8 cellular contexts compared by ENCODE assay signal in the genomic region with DNA sequence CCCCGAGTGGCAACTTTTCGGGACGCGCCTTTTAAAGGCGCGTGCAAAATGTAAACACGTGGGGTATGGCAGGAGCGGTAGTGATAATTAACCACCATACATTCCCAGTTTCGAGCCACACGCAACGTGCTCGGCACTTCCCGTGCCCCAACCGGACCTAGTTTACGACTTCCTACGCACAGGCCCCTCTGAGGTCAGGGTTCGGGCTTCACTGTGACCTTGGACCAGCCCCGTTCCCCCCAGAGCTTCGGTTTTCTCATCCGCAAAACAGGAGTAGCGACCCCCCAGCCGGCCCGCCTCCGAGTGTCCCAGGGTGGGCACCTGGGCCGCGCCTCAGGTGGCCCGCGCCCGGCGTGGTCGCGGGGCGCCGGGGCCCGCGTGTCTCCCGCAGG. TPM values are rescaled to one million over a fixed set of nuclear protein-coding genes. Genes with fewer than 3 reads are reported as not detected.
DNase-seq lines count a peak whose midpoint lies in the region; ATAC-seq lines count a peak whose summit lies in the region.

No MANE protein-coding gene starts in this region.

- peak overlapping the region; percentile 88 for H3K4me2 ChIP-seq in trophoblast cell (ENCODE audit: low read length)

- H2AFZ ChIP-seq in trophoblast cell (ENCODE audit: insufficient read depth, low read length, poor library complexity): peak overlapping the region; percentile 85

- H2BK12ac ChIP-seq in trophoblast cell (ENCODE audit: low read length): no peak overlapping the region

- H3K9ac ChIP-seq in trophoblast cell (ENCODE audit: low read length): peak overlapping the region; percentile 83

- peak overlapping the region; percentile 98 for H3K4me3 Mint-ChIP-seq in activated naive CD4-positive, alpha-beta T cell treated with anti-CD3 and anti-CD28 coated beads, Interleukin-2, amount 50 U/mL, for 24 hours

- peak overlapping the region; percentile 81 for H4K91ac ChIP-seq in trophoblast cell (ENCODE audit: low read depth, low read length)

- H3K23ac ChIP-seq in trophoblast cell (ENCODE audit: low read length): no peak overlapping the region

- peak overlapping the region; percentile 77 for H3K14ac ChIP-seq in trophoblast cell (ENCODE audit: low read length)

- H4K12ac ChIP-seq in trophoblast cell (ENCODE audit: low read depth, low read length): peak overlapping the region; percentile 79

- H3K36me3 Mint-ChIP-seq in activated naive CD4-positive, alpha-beta T cell treated with anti-CD3 and anti-CD28 coated beads, Interleukin-2, amount 50 U/mL, for 24 hours: peaks cover 18% of the 10 kb centered on the region

- no peaks in the 10 kb centered on the region for H3K9me3 Mint-ChIP-seq in activated naive CD4-positive, alpha-beta T cell treated with anti-CD3 and anti-CD28 coated beads, Interleukin-2, amount 50 U/mL, for 24 hours

- H2BK120ac ChIP-seq in trophoblast cell (ENCODE audit: insufficient read depth, low read length, poor library complexity): peak overlapping the region; percentile 68

- H3K79me2 ChIP-seq in trophoblast cell (ENCODE audit: control insufficient read depth, insufficient read depth, low read length, poor library complexity): peaks cover 10% of the 10 kb centered on the region

- DNase-seq in C1 segment of cervical spinal cord (lab: John Stamatoyannopoulos, UW) (peak in 11 of 14 donors; percentile 73 to 88 (median 77)), RPMI7951 (ENCODE audit: low read depth) (peak; percentile 60), Right ventricle myocardium inferior (ENCODE audit: missing footprints) (peak; percentile 89), trophoblast cell (peak; percentile 19 to 60), aorta (peak in 1 of 2 donors; percentile 84)

- intact Hi-C loops in Right ventricle myocardium inferior (cut with DNase I): loop anchor here (1.0 to 2.0 kb wide), 3 partner anchors 21 to 227 kb away; a partner anchor contains a TSS
- intact Hi-C loops in aorta (cut with DNase I): loop anchor here in 1 of 2 donors (5.0 to 10.0 kb wide), 2 partner anchors 51 to 227 kb away; a partner anchor contains a TSS

- peak overlapping the region; percentile 93 for H3K27ac Mint-ChIP-seq in activated naive CD4-positive, alpha-beta T cell treated with anti-CD3 and anti-CD28 coated beads, Interleukin-2, amount 50 U/mL, for 24 hours

- H3K9me3 ChIP-seq in trophoblast cell (ENCODE audit: insufficient read depth, low read depth, low read length): peaks cover 1% of the 10 kb centered on the region
- no peaks in the 10 kb centered on the region for H3K9me3 ChIP-seq in aorta (ENCODE audit: control insufficient read depth, low read length)

- peak overlapping the region; percentile 71 for H2BK5ac ChIP-seq in trophoblast cell (ENCODE audit: low read depth, low read length, poor library complexity)

- peaks cover 59% of the 10 kb centered on the region for H3K4me1 Mint-ChIP-seq in activated naive CD4-positive, alpha-beta T cell treated with anti-CD3 and anti-CD28 coated beads, Interleukin-2, amount 50 U/mL, for 24 hours

- ATAC-seq in GM19324 (IDR thresholded peaks at IDR 0.05; ENCODE audit: low FRiP score, unreplicated experiment): peak; percentile 61
- peak; percentile 33 for ATAC-seq in HG03439 (IDR thresholded peaks at IDR 0.05; ENCODE audit: unreplicated experiment)
- ATAC-seq in Right ventricle myocardium inferior: peak; percentile 35
- peak; percentile 23 for ATAC-seq in aorta (ENCODE audit: low FRiP score)

- peak overlapping the region; percentile 90 for H4K8ac ChIP-seq in trophoblast cell (ENCODE audit: low read depth, low read length)

- H3K36me3 ChIP-seq in trophoblast cell (ENCODE audit: control insufficient read depth in 1 of 2, insufficient read depth in 2 of 2, low read length in 2 of 2) (peaks cover 9 to 10% of the 10 kb centered on the region in 2 experiments), aorta (ENCODE audit: control insufficient read depth in 1 of 2, insufficient read depth in 2 of 2, low read length in 1 of 2) (no peaks in the 10 kb centered on the region)

- no CpG with 5 or more reads among the region's 37 CpGs for WGBS in trophoblast cell (ENCODE audit: extremely low coverage, insufficient coverage, insufficient read length)
- WGBS in aorta, 2 donors: 0% methylated on average over 37 of the region's 37 CpGs

- H2AK5ac ChIP-seq in trophoblast cell (ENCODE audit: low read length): no peak overlapping the region

- H3K27me3 Mint-ChIP-seq in activated naive CD4-positive, alpha-beta T cell treated with anti-CD3 and anti-CD28 coated beads, Interleukin-2, amount 50 U/mL, for 24 hours: no peaks in the 10 kb centered on the region

- peak overlapping the region; percentile 85 for H3K18ac ChIP-seq in trophoblast cell (ENCODE audit: low read length)

- H3K4me3 ChIP-seq in trophoblast cell (ENCODE audit: low read depth, low read length) (peak overlapping the region; percentile 88), aorta (ENCODE audit: low read length in 2 of 2) (peak overlapping the region; percentile 45 to 91)

- H3K27me3 ChIP-seq in trophoblast cell (ENCODE audit: insufficient read depth, low read length) (no peaks in the 10 kb centered on the region), aorta (ENCODE audit: control insufficient read depth in 1 of 2, insufficient read depth in 2 of 2, low read length in 1 of 2) (no peaks in the 10 kb centered on the region)

- H3K4me1 ChIP-seq in trophoblast cell (ENCODE audit: control insufficient read depth in 1 of 2, insufficient read depth in 2 of 2, low read length in 2 of 2) (peaks cover 15 to 21% of the 10 kb centered on the region in 2 experiments), aorta (ENCODE audit: control insufficient read depth in 1 of 2, insufficient read depth in 2 of 2, low read length in 2 of 2) (no peaks in the 10 kb centered on the region)

- peak overlapping the region; percentile 42 for H3K27ac ChIP-seq in trophoblast cell (ENCODE audit: low read depth, low read length)
- no peak overlapping the region for H3K27ac ChIP-seq in aorta (ENCODE audit: low read depth in 1 of 2, low read length in 2 of 2)

- H3K4ac ChIP-seq in trophoblast cell (ENCODE audit: low read depth, low read length): peak overlapping the region; percentile 44

- H3K79me1 ChIP-seq in trophoblast cell (ENCODE audit: low read length): peaks cover 13% of the 10 kb centered on the region

RNA-seq across cellular contexts. Expression of a gene that starts 0.5 kb away (rescaled TPM):
- total RNA-seq in RPMI7951 (2014; rRNA removed; shearing (Covaris generic)): 19.7 and 21.1 TPM in 2 replicates
- total RNA-seq in Right ventricle myocardium inferior (31.4 TPM), aorta (1 to 10 TPM; 7.5 to 9.4 TPM)
- 8.3 and 9.1 TPM in 2 replicates for polyA plus RNA-seq in trophoblast cell (2013)
- polyA plus RNA-seq in aorta: 10 to 100 TPM in 1 of 2 donors, 1 to 10 TPM in 1; 8.6 to 12.0 TPM

RNA-seq across cellular contexts. Expression of a gene that starts 0.6 kb away (rescaled TPM):
- 104 and 114 TPM in 2 replicates for total RNA-seq in RPMI7951 (2014; rRNA removed; shearing (Covaris generic))
- total RNA-seq in Right ventricle myocardium inferior: 40.0 TPM
- 28.5 and 29.8 TPM in 2 replicates for polyA plus RNA-seq in trophoblast cell (2013)
- 100 to 1,000 TPM; 110 to 132 TPM for total RNA-seq in aorta
- polyA plus RNA-seq in aorta: 100 to 1,000 TPM in 1 of 2 donors, 10 to 100 TPM in 1; 52.0 to 102 TPM

RNA-seq across cellular contexts. Expression of a gene that starts 54.2 kb away (rescaled TPM):
- 19.6 and 21.2 TPM in 2 replicates for total RNA-seq in RPMI7951 (2014; rRNA removed; shearing (Covaris generic))
- 7.7 TPM for total RNA-seq in Right ventricle myocardium inferior
- polyA plus RNA-seq in trophoblast cell (2013): 26.3 and 26.6 TPM in 2 replicates
- 10 to 100 TPM; 29.7 to 36.7 TPM for total RNA-seq in aorta
- 10 to 100 TPM; 14.3 to 37.1 TPM for polyA plus RNA-seq in aorta

RNA-seq across cellular contexts. Expression of a gene that starts 54.4 kb away (rescaled TPM):
- 40.7 and 42.8 TPM in 2 replicates for total RNA-seq in RPMI7951 (2014; rRNA removed; shearing (Covaris generic))
- total RNA-seq in Right ventricle myocardium inferior (17.2 TPM), aorta (1 to 10 TPM; 7.1 to 9.0 TPM)
- polyA plus RNA-seq in trophoblast cell (2013): 30.7 and 31.4 TPM in 2 replicates
- 10 to 100 TPM; 11.4 to 19.5 TPM for polyA plus RNA-seq in aorta
